ENCODE assay signal across 26 cellular contexts in the genomic region with DNA sequence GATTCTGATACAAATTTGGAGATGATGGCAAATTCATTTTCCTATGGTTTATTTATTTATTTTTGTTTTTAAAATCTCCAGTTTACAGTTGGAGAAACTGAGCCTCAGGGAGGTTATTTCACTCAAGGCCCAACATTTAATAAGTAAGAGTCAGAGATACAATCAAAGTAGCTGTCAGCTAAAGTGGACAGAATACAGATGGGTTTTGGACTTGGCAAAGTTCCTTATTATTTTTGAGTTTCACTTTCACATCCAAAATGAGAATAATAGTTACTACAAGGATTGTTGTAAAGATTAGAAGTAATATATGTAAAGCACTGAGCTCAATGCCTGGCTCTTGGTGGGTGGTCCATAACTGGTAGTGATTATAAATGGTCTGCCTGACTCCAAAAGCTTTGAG.
"Had no signal": no experiment of that assay in that cellular context is flagged by ENCODE, and none has a peak within 500 bp of the region (broad histone marks: within the 10 kb centered on the region; RNA-seq: fewer than 3 reads in every experiment).

No MANE protein-coding gene starts in this region.

- H3K9me3 Mint-ChIP-seq: activated CD4-positive, alpha-beta memory T cell treated with anti-CD3 and anti-CD28 coated beads, Interleukin-2, amount 10 ng/mL, durations not matched to agents 7 days and 5 days; activated CD4-positive, alpha-beta T cell treated with anti-CD3 and anti-CD28 coated beads, Interleukin-2, amount 10 ng/mL, durations not matched to agents 24 days and 14 days; activated naive CD4-positive, alpha-beta T cell treated with anti-CD3 and anti-CD28 coated beads for 36 hours; activated T-cell treated with anti-CD3 and anti-CD28 coated beads, Interleukin-2, amount 50 U/mL, for 72 hours; T-helper 1 cell treated with Interleukin-12 subunit alpha and Interleukin-12 subunit beta and Interleukin-4 antibody, amounts not matched to agents 30 μg/mL and 1 μg/mL, for 36 hours had no signal

- H3K27me3 Mint-ChIP-seq: type B pancreatic cell had no signal

- H3K9me3 ChIP-seq: left ventricle myocardium inferior, thoracic aorta, vagina had no signal

- H3K4me1 Mint-ChIP-seq: activated CD4-positive, alpha-beta memory T cell treated with anti-CD3 and anti-CD28 coated beads, Interleukin-2, amount 10 ng/mL, durations not matched to agents 7 days and 5 days had no signal

- H3K4me3 ChIP-seq: coronary artery, left ventricle myocardium inferior, thoracic aorta, vagina had no signal

- H3K27ac Mint-ChIP-seq: activated CD4-positive, alpha-beta memory T cell treated with anti-CD3 and anti-CD28 coated beads, Interleukin-2, amount 10 ng/mL, durations not matched to agents 7 days and 5 days; activated CD4-positive, alpha-beta T cell treated with anti-CD3 and anti-CD28 coated beads, Interleukin-2, amount 10 ng/mL, durations not matched to agents 24 days and 14 days; activated naive CD4-positive, alpha-beta T cell treated with anti-CD3 and anti-CD28 coated beads for 36 hours; activated naive CD8-positive, alpha-beta T cell treated with anti-CD3 and anti-CD28 coated beads, Interleukin-2, amount 10 ng/mL, durations not matched to agents 7 days and 5 days; activated T-cell treated with anti-CD3 and anti-CD28 coated beads, Interleukin-2, amount 50 U/mL, for 72 hours; T-helper 1 cell treated with Interleukin-12 subunit alpha and Interleukin-12 subunit beta and Interleukin-4 antibody, amounts not matched to agents 30 μg/mL and 1 μg/mL, for 36 hours; type B pancreatic cell had no signal

- H3K27me3 ChIP-seq: vagina had no signal

- ATAC-seq: activated T-cell treated with anti-CD3 and anti-CD28 coated beads, Interleukin-2, amount 50 U/mL, for 72 hours; sciatic nerve had no signal

- H3K36me3 Mint-ChIP-seq: activated naive CD8-positive, alpha-beta T cell treated with anti-CD3 and anti-CD28 coated beads, Interleukin-2, amount 10 ng/mL, durations not matched to agents 7 days and 5 days had no signal

- H3K4me3 Mint-ChIP-seq: activated CD4-positive, alpha-beta memory T cell treated with anti-CD3 and anti-CD28 coated beads, Interleukin-2, amount 10 ng/mL, durations not matched to agents 7 days and 5 days; activated CD4-positive, alpha-beta T cell treated with anti-CD3 and anti-CD28 coated beads, Interleukin-2, amount 10 ng/mL, durations not matched to agents 24 days and 14 days; activated naive CD4-positive, alpha-beta T cell treated with anti-CD3 and anti-CD28 coated beads for 36 hours; activated naive CD8-positive, alpha-beta T cell treated with anti-CD3 and anti-CD28 coated beads, Interleukin-2, amount 10 ng/mL, durations not matched to agents 7 days and 5 days; activated T-cell treated with anti-CD3 and anti-CD28 coated beads, Interleukin-2, amount 50 U/mL, for 72 hours; T-helper 1 cell treated with Interleukin-12 subunit alpha and Interleukin-12 subunit beta and Interleukin-4 antibody, amounts not matched to agents 30 μg/mL and 1 μg/mL, for 36 hours; type B pancreatic cell had no signal

- DNase-seq: activated CD4-positive, alpha-beta memory T cell treated with anti-CD3 and anti-CD28 coated beads, Interleukin-2, amount 10 ng/mL, durations not matched to agents 7 days and 5 days; activated CD4-positive, alpha-beta T cell treated with anti-CD3 and anti-CD28 coated beads, Interleukin-2, amount 10 ng/mL, durations not matched to agents 24 days and 14 days; activated effector memory CD4-positive, alpha-beta T cell treated with Interleukin-2 at 50 U/mL for 16 hours; activated naive CD4-positive, alpha-beta T cell treated with anti-CD3 and anti-CD28 coated beads for 36 hours; activated naive CD8-positive, alpha-beta T cell treated with anti-CD3 and anti-CD28 coated beads, Interleukin-2, amount 10 ng/mL, durations not matched to agents 7 days and 5 days; activated T-cell treated with anti-CD3 and anti-CD28 coated beads, Interleukin-2, amount 50 U/mL, for 72 hours; amygdala; cerebellar nuclear complex; foreskin melanocyte; glutamatergic neuron; hippocampal formation; kidney glomerular epithelial cell; left ventricle myocardium inferior; mammary epithelial cell; occipital lobe; posterior cingulate gyrus; small intestine; stimulated activated CD4-positive, alpha-beta T cell treated with anti-CD3 and anti-CD28 coated beads, Interleukin-2, amount 100 ng/mL, for 24 hours; stimulated activated CD8-positive, alpha-beta memory T cell treated with anti-CD3 and anti-CD28 coated beads, Interleukin-4, amount 100 ng/mL, for 48 hours; stimulated activated naive CD4-positive, alpha-beta T cell treated with Interleukin-2 at 50 U/mL for 16 hours had no signal

- H3K27ac ChIP-seq: coronary artery, left ventricle myocardium inferior, thoracic aorta, vagina had no signal

- H3K36me3 ChIP-seq: left ventricle myocardium inferior, thoracic aorta, vagina had no signal
